1 cellular context compared by ENCODE assay signal in genomic region chr5:159936686-159937329, GRCh38.
TF ChIP-seq lines count a peak whose summit lies in the region.

No MANE protein-coding gene starts in this region.

TF ChIP-seq in IMR-90, 13 proteins besides CTCF, POLR2A, EP300 and RAD21 (continued from another document):
- TF ChIP-seq RFX5 (IDR thresholded peaks at IDR 0.05; ENCODE audit: low read depth, low read length) (no peak), NFE2L2 (IDR thresholded peaks at IDR 0.05; ENCODE audit: low read depth, low read length) (no peak)
TF ChIP-seq in IMR-90: peak in this region for 0.
